ENCODE assay signal across 8 cellular contexts in genomic region chr1:226187019-226187322, GRCh38. TPM values are rescaled to one million over a fixed set of nuclear protein-coding genes. Genes with fewer than 3 reads are reported as not detected.
DNase-seq lines count a peak whose midpoint lies in the region; ATAC-seq and TF ChIP-seq lines count a peak whose summit lies in the region.

No MANE protein-coding gene starts in this region.

- DNase-seq in AG04450 (ENCODE audit: low read depth, low spot score) (no peak), colonic mucosa (no peak), dedifferentiated amniotic fluid mesenchymal stem cell (ENCODE audit: extremely low spot score) (no peak), left colon (no peak)
- no peak for DNase-seq in naive thymus-derived CD4-positive, alpha-beta T cell

- H3K36me3 ChIP-seq in KMS-11 (ENCODE audit: insufficient read depth) = 0 out of 2 replicates have a peak, but pooled peaks cover 6% of the 10 kb centered on the region
- H3K36me3 ChIP-seq in colonic mucosa = no peaks in the 10 kb centered on the region
- no peaks in the 10 kb centered on the region for H3K36me3 ChIP-seq in naive thymus-derived CD4-positive, alpha-beta T cell (ENCODE audit: control insufficient read depth in 2 of 3, insufficient read depth in 3 of 3, low read length in 3 of 3)

- H3K9ac ChIP-seq in KMS-11 = peak overlapping the region; percentile 75
- H3K9ac ChIP-seq in colonic mucosa (ENCODE audit: low read depth in 2 of 2, low read length in 2 of 2) = peak overlapping the region; percentile 92 to 97

- peak overlapping the region; percentile 65 for H3K27ac ChIP-seq in AG04450 (ENCODE audit: low read depth, low read length)
- H3K27ac ChIP-seq in KMS-11 = peak overlapping the region; percentile 67
- peak overlapping the region; percentile 95 for H3K27ac ChIP-seq in colonic mucosa
- peak overlapping the region; percentile 84 for H3K27ac ChIP-seq in naive thymus-derived CD4-positive, alpha-beta T cell (ENCODE audit: low read depth, low read length)

- ATAC-seq in naive thymus-derived CD4-positive, alpha-beta T cell = no peak
- no peak for ATAC-seq in HG02642 (IDR thresholded peaks at IDR 0.05; ENCODE audit: poor library complexity, unreplicated experiment)
- no peak for ATAC-seq in HG03565 (IDR thresholded peaks at IDR 0.05; ENCODE audit: unreplicated experiment)
- ATAC-seq in left colon = no peak

- peaks cover 24 to 38% (median 30%) of the 10 kb centered on the region in 7 donors for H3K4me1 Mint-ChIP-seq in naive thymus-derived CD4-positive, alpha-beta T cell

- H3K4me3 ChIP-seq in AG04450 (ENCODE audit: low read depth, low read length) (peak overlapping the region; percentile 97), KMS-11 (IDR thresholded peaks at IDR 0.05; ENCODE audit: insufficient read depth, low read depth, low read length) (peak overlapping the region; percentile 88), colonic mucosa (peak overlapping the region; percentile 84)
- peak overlapping the region; percentile 97 for H3K4me3 ChIP-seq in naive thymus-derived CD4-positive, alpha-beta T cell (ENCODE audit: low read length)

- H3K9me3 ChIP-seq in AG04450 (ENCODE audit: control insufficient read depth, insufficient read depth, low read length) (no peaks in the 10 kb centered on the region), colonic mucosa (no peaks in the 10 kb centered on the region)
- no peaks in the 10 kb centered on the region for H3K9me3 ChIP-seq in naive thymus-derived CD4-positive, alpha-beta T cell (ENCODE audit: control insufficient read depth in 2 of 3, low read length in 3 of 3)

- peak overlapping the region; percentile 83 to 96 (median 92) for H3K4me3 Mint-ChIP-seq in naive thymus-derived CD4-positive, alpha-beta T cell

- H3K36me3 Mint-ChIP-seq in naive thymus-derived CD4-positive, alpha-beta T cell = peaks cover 0 to 7% (median 6%) of the 10 kb centered on the region in 5 donors

- peaks cover 9% of the 10 kb centered on the region; the same call in 1 of the 2 replicates for H4K20me1 ChIP-seq in KMS-11 (ENCODE audit: insufficient read depth)

- H3K79me2 ChIP-seq in KMS-11 (ENCODE audit: insufficient read depth, low read depth) = peaks cover 48% of the 10 kb centered on the region

- POLR2A ChIA-PET in AG04450 (lab: Yijun Ruan, JAX) = no interaction called here
- POLR2A ChIA-PET in naive thymus-derived CD4-positive, alpha-beta T cell (lab: Charles Lee) = interaction anchor here (0.5 to 1.6 kb wide), 6 partner anchors 10 to 409 kb away, joined by 3 to 5 read pairs (median 4); partner anchors contain the start of gene SDE2

- TF ChIP-seq CTCF in AG04450 (IDR thresholded peaks at IDR 0.05; ENCODE audit: low read depth, low read length) = no peak
- TF ChIP-seq CTCF in KMS-11 (conservative IDR thresholded peaks at IDR 0.05; ENCODE audit: low read depth, low read length) = no peak
- TF ChIP-seq CTCF in colonic mucosa (IDR thresholded peaks at IDR 0.05) = no peak

- H3K27me3 Mint-ChIP-seq in naive thymus-derived CD4-positive, alpha-beta T cell = no peaks in the 10 kb centered on the region

- H3K27me3 ChIP-seq in AG04450 (ENCODE audit: control insufficient read depth, insufficient read depth, low read length) = no peaks in the 10 kb centered on the region
- no peaks in the 10 kb centered on the region for H3K27me3 ChIP-seq in KMS-11 (ENCODE audit: insufficient read depth, low read depth)
- no peaks in the 10 kb centered on the region for H3K27me3 ChIP-seq in colonic mucosa
- no peaks in the 10 kb centered on the region for H3K27me3 ChIP-seq in naive thymus-derived CD4-positive, alpha-beta T cell (ENCODE audit: control insufficient read depth in 2 of 2, insufficient read depth in 2 of 2, low read length in 2 of 2)

- peak overlapping the region; percentile 95 for H2AFZ ChIP-seq in KMS-11 (ENCODE audit: low read depth)

- H3K4me1 ChIP-seq in KMS-11 (ENCODE audit: low read depth, poor library complexity, severe bottlenecking) (peaks cover 37% of the 10 kb centered on the region), colonic mucosa (no peaks in the 10 kb centered on the region)
- H3K4me1 ChIP-seq in naive thymus-derived CD4-positive, alpha-beta T cell (ENCODE audit: control insufficient read depth in 2 of 2, insufficient read depth in 2 of 2, low read length in 2 of 2) = peaks cover 23 to 25% of the 10 kb centered on the region in 2 donors

- intact Hi-C loops in colonic mucosa (cut with DNase I) (loop anchor here (5.0 kb wide), 1 partner anchor 120 kb away; no protein-coding TSS in a partner anchor), left colon (cut with DNase I, micrococcal nuclease) (loop anchor here in 1 of 2 donors (10.0 kb wide), 1 partner anchor 62 kb away; no protein-coding TSS in a partner anchor)
- intact Hi-C loops in naive thymus-derived CD4-positive, alpha-beta T cell (cut with micrococcal nuclease) = loop anchor here (2.0 to 10.0 kb wide), 8 partner anchors 62 to 760 kb away; partner anchors contain the start of genes LBR (in 1 of the 2), LIN9 (in 1 of the 2), PARP1 (in 1 of the 2) and PYCR2 (in 1 of the 2)

- peak overlapping the region; percentile 81 to 96 (median 91) for H3K27ac Mint-ChIP-seq in naive thymus-derived CD4-positive, alpha-beta T cell

- peak overlapping the region; percentile 88 for H3K4me2 ChIP-seq in KMS-11

- H3K9me3 Mint-ChIP-seq in naive thymus-derived CD4-positive, alpha-beta T cell = no peaks in the 10 kb centered on the region

- CTCF ChIA-PET in AG04450 (lab: Charles Lee) = interaction anchor here (0.6 kb wide), 1 partner anchor 61 kb away, joined by 3 read pairs; no protein-coding TSS in a partner anchor
- CTCF ChIA-PET in naive thymus-derived CD4-positive, alpha-beta T cell (lab: Charles Lee) = interaction anchor here (0.7 kb wide), 1 partner anchor 10 kb away, joined by 3 read pairs; no protein-coding TSS in a partner anchor

RNA-seq across cellular contexts. Expression of gene ACBD3, which starts 0.4 kb away (rescaled TPM):
- polyA plus RNA-seq in AG04450 (2011; rRNA removed) = 49.6 and 63.0 TPM in 2 replicates
- polyA minus RNA-seq in AG04450 (2011; rRNA and poly(A)+ RNA removed) = 39.4 and 54.9 TPM in 2 replicates
- 10 to 100 TPM; 46.6 to 61.6 TPM for total RNA-seq in colonic mucosa
- 10 to 100 TPM; 19.6 to 29.9 (median 26.1) TPM for total RNA-seq in naive thymus-derived CD4-positive, alpha-beta T cell
- 10 to 100 TPM; 15.4 to 21.3 TPM for polyA plus RNA-seq in naive thymus-derived CD4-positive, alpha-beta T cell
- total RNA-seq in left colon = 10 to 100 TPM; 45.8 to 56.0 TPM

RNA-seq across cellular contexts. Expression of gene MIXL1, which starts 36.5 kb away (rescaled TPM):
- 0.12 and 0.21 TPM in 2 replicates for polyA plus RNA-seq in AG04450 (2011; rRNA removed)
- polyA minus RNA-seq in AG04450 (2011; rRNA and poly(A)+ RNA removed) = not detected in 2 replicates
- total RNA-seq in colonic mucosa = not detected
- total RNA-seq in naive thymus-derived CD4-positive, alpha-beta T cell = not detected
- not detected for polyA plus RNA-seq in naive thymus-derived CD4-positive, alpha-beta T cell
- under 1 TPM; 0.15 to 0.34 TPM for total RNA-seq in left colon
